ENCODE assay signal across 8 cellular contexts in genomic region chr3:109050591-109051167, GRCh38.
A peak's percentile ranks its signal among the peaks of the same experiment; 100 is the strongest.
DNase-seq lines count a peak whose midpoint lies in the region; ATAC-seq and TF ChIP-seq lines count a peak whose summit lies in the region.

No MANE protein-coding gene starts in this region.

- H3K4me3 Mint-ChIP-seq in activated CD8-positive, alpha-beta memory T cell treated with anti-CD3 and anti-CD28 coated beads, Interleukin-2, amount 10 ng/mL, durations not matched to agents 7 days and 5 days = no peak overlapping the region

- no peak for ATAC-seq in activated CD8-positive, alpha-beta memory T cell treated with anti-CD3 and anti-CD28 coated beads, Interleukin-2, amount 10 ng/mL, durations not matched to agents 7 days and 5 days
- ATAC-seq in GM21515 (IDR thresholded peaks at IDR 0.05; ENCODE audit: unreplicated experiment) (peak; percentile 75), gastroesophageal sphincter (no peak)

- H3K4me3 ChIP-seq in LNCaP clone FGC (ENCODE audit: low read depth, low read length) (no peak overlapping the region), WERI-Rb-1 (ENCODE audit: low read depth, low read length) (no peak overlapping the region), gastroesophageal sphincter (no peak overlapping the region)

- no peaks in the 10 kb centered on the region for H3K36me3 Mint-ChIP-seq in activated CD8-positive, alpha-beta memory T cell treated with anti-CD3 and anti-CD28 coated beads, Interleukin-2, amount 10 ng/mL, durations not matched to agents 7 days and 5 days

- 61 to 71% methylated on average over 3 of the region's 3 CpGs for WGBS in gastroesophageal sphincter (ENCODE audit: low coverage in 1 of 2), 2 donors

- TF ChIP-seq CTCF in LNCaP clone FGC (IDR thresholded peaks at IDR 0.05; ENCODE audit: control insufficient read depth, extremely low read depth, insufficient read depth) (peak; percentile 77), WERI-Rb-1 (IDR thresholded peaks at IDR 0.05; ENCODE audit: low read depth, low read length) (peak; percentile 61), gastroesophageal sphincter (IDR thresholded peaks at IDR 0.05) (peak in 1 of 4 experiments; percentile 13)

- H3K27ac ChIP-seq in WERI-Rb-1 (no peak overlapping the region), gastroesophageal sphincter (no peak overlapping the region)

- CTCF ChIA-PET in activated CD8-positive, alpha-beta memory T cell treated with anti-CD3 and anti-CD28 coated beads, Interleukin-2, amount 10 ng/mL, durations not matched to agents 7 days and 5 days (lab: Charles Lee) = interaction anchor here (0.9 to 1.8 kb wide), 2 partner anchors 12 to 30 kb away, joined by 3 to 4 read pairs; no protein-coding TSS in a partner anchor

- TF ChIP-seq EP300 in gastroesophageal sphincter (IDR thresholded peaks at IDR 0.05) = no peak

- H3K9me3 Mint-ChIP-seq in activated CD8-positive, alpha-beta memory T cell treated with anti-CD3 and anti-CD28 coated beads, Interleukin-2, amount 10 ng/mL, durations not matched to agents 7 days and 5 days (ENCODE audit: low read depth) = no peaks in the 10 kb centered on the region

- H3K27me3 Mint-ChIP-seq in activated CD8-positive, alpha-beta memory T cell treated with anti-CD3 and anti-CD28 coated beads, Interleukin-2, amount 10 ng/mL, durations not matched to agents 7 days and 5 days = peaks cover 4% of the 10 kb centered on the region

- H3K27me3 ChIP-seq in WERI-Rb-1 (ENCODE audit: insufficient read depth, low read depth, severe bottlenecking) (no peaks in the 10 kb centered on the region), gastroesophageal sphincter (no peaks in the 10 kb centered on the region)

- H3K9me3 ChIP-seq in WERI-Rb-1 (ENCODE audit: severe bottlenecking) (no peaks in the 10 kb centered on the region), gastroesophageal sphincter (no peaks in the 10 kb centered on the region)

- no peak for TF ChIP-seq POLR2A in gastroesophageal sphincter (IDR thresholded peaks at IDR 0.05)

- no peak overlapping the region for H3K27ac Mint-ChIP-seq in activated CD8-positive, alpha-beta memory T cell treated with anti-CD3 and anti-CD28 coated beads, Interleukin-2, amount 10 ng/mL, durations not matched to agents 7 days and 5 days

- DNase-seq in activated CD8-positive, alpha-beta memory T cell treated with anti-CD3 and anti-CD28 coated beads, Interleukin-2, amount 10 ng/mL, durations not matched to agents 7 days and 5 days = peak; percentile 47
- no peak for DNase-seq in activated CD8-positive, alpha-beta memory T cell treated with anti-CD3 and anti-CD28 coated beads, Interleukin-2, amount 50 U/mL, for 48 hours
- DNase-seq in LNCaP clone FGC (ENCODE audit: low read depth) (no peak), WERI-Rb-1 (peak; percentile 34), left kidney (ENCODE audit: low read depth, low spot score) (peak; percentile 11), activated gamma-delta T cell (lab: John Stamatoyannopoulos, UW) (no peak)

- no peaks in the 10 kb centered on the region for H3K36me3 ChIP-seq in WERI-Rb-1
- H3K36me3 ChIP-seq in gastroesophageal sphincter = no peaks in the 10 kb centered on the region

- H3K4me1 Mint-ChIP-seq in activated CD8-positive, alpha-beta memory T cell treated with anti-CD3 and anti-CD28 coated beads, Interleukin-2, amount 10 ng/mL, durations not matched to agents 7 days and 5 days = no peaks in the 10 kb centered on the region

- no peaks in the 10 kb centered on the region for H3K4me1 ChIP-seq in gastroesophageal sphincter

Comparison
In these comparisons a context has a peak if more than half of its experiments do, and no peak if none do; other contexts are left out.
1. DNase-seq: peak in activated CD8-positive, alpha-beta memory T cell treated with anti-CD3 and anti-CD28 coated beads, Interleukin-2, amount 10 ng/mL, durations not matched to agents 7 days and 5 days (single experiment), WERI-Rb-1 (single experiment) and left kidney (single experiment); none in activated CD8-positive, alpha-beta memory T cell treated with anti-CD3 and anti-CD28 coated beads, Interleukin-2, amount 50 U/mL, for 48 hours (single experiment), LNCaP clone FGC (single experiment) and activated gamma-delta T cell (single experiment).